28 cellular contexts compared by ENCODE assay signal in genomic region chr5:87034562-87034961, GRCh38.
"Had no signal": no experiment of that assay in that cellular context is flagged by ENCODE, and none has a peak within 500 bp of the region (broad histone marks: within the 10 kb centered on the region; RNA-seq: fewer than 3 reads in every experiment).

No MANE protein-coding gene starts in this region.

- H3K27ac Mint-ChIP-seq: natural killer cell; nephron; neural progenitor cell; progenitor cell of endocrine pancreas; stimulated activated effector memory CD8-positive, alpha-beta T cell treated with anti-CD3 and anti-CD28 coated beads, Interleukin-12 subunit alpha, Interleukin-12 subunit beta, amount 100 ng/mL, for 72 hours; stimulated activated naive B cell treated with anti-CD40 and anti-IgM and Interleukin-4, amounts not matched to agents 10 μg/mL and 1 μg/mL and 100 μg/mL, for 72 hours; stimulated activated naive CD8-positive, alpha-beta T cell treated with anti-CD3 and anti-CD28 coated beads, Interleukin-15, Interleukin-2, amounts not matched to agents 100 ng/mL and 50 ng/mL, for 24 hours had no signal

- ATAC-seq: natural killer cell; psoas muscle; right cardiac atrium; right lobe of liver; stimulated activated effector memory CD8-positive, alpha-beta T cell treated with anti-CD3 and anti-CD28 coated beads, Interleukin-12 subunit alpha, Interleukin-12 subunit beta, amount 100 ng/mL, for 72 hours; stimulated activated naive B cell treated with anti-CD40 and anti-IgM and Interleukin-4, amounts not matched to agents 10 μg/mL and 1 μg/mL and 100 μg/mL, for 72 hours had no signal

- H3K27ac ChIP-seq: neural progenitor cell, ovary, parathyroid adenoma, psoas muscle, right lobe of liver, sigmoid colon, spleen, stomach, thoracic aorta, thyroid gland, tibial nerve, upper lobe of left lung, vagina had no signal

- H3K9me3 Mint-ChIP-seq: natural killer cell; stimulated activated effector memory CD8-positive, alpha-beta T cell treated with anti-CD3 and anti-CD28 coated beads, Interleukin-12 subunit alpha, Interleukin-12 subunit beta, amount 100 ng/mL, for 72 hours had no signal

- DNase-seq: natural killer cell; occipital lobe; ovary; posterior cingulate gyrus; psoas muscle; right cardiac atrium; right lobe of liver; sigmoid colon; stimulated activated CD4-positive, alpha-beta T cell treated with anti-CD3 and anti-CD28 coated beads, Interleukin-12 subunit alpha, Interleukin-12 subunit beta, amount 100 ng/mL, for 4 hours; stimulated activated CD4-positive, alpha-beta T cell treated with anti-CD3 and anti-CD28 coated beads, Interleukin-1b, Interleukin-23, amount 100 ng/mL, for 48 hours; stimulated activated CD4-positive, alpha-beta T cell treated with anti-CD3 and anti-CD28 coated beads, Interleukin-4, amount 100 ng/mL, for 24 hours; stimulated activated naive B cell treated with anti-CD40 and anti-IgM and Interleukin-4, amounts not matched to agents 10 μg/mL and 1 μg/mL and 100 μg/mL, for 72 hours; stimulated activated naive CD4-positive, alpha-beta T cell treated with Interleukin-2 at 50 U/mL for 16 hours; stomach; thyroid gland; trophoblast cell; upper lobe of left lung had no signal

- H2AFZ ChIP-seq: neural progenitor cell, parathyroid adenoma had no signal

- H3K4me2 ChIP-seq: neural progenitor cell, smooth muscle cell had no signal

- H3K27me3 ChIP-seq: neural progenitor cell, ovary, right lobe of liver, sigmoid colon, spleen, thyroid gland, tibial nerve, upper lobe of left lung, vagina had no signal

- H3K4me3 Mint-ChIP-seq: natural killer cell; nephron; neural progenitor cell; stimulated activated effector memory CD8-positive, alpha-beta T cell treated with anti-CD3 and anti-CD28 coated beads, Interleukin-12 subunit alpha, Interleukin-12 subunit beta, amount 100 ng/mL, for 72 hours; stimulated activated naive B cell treated with anti-CD40 and anti-IgM and Interleukin-4, amounts not matched to agents 10 μg/mL and 1 μg/mL and 100 μg/mL, for 72 hours; stimulated activated naive CD8-positive, alpha-beta T cell treated with anti-CD3 and anti-CD28 coated beads, Interleukin-15, Interleukin-2, amounts not matched to agents 100 ng/mL and 50 ng/mL, for 24 hours had no signal

- H3K36me3 Mint-ChIP-seq: natural killer cell; neural progenitor cell; stimulated activated effector memory CD8-positive, alpha-beta T cell treated with anti-CD3 and anti-CD28 coated beads, Interleukin-12 subunit alpha, Interleukin-12 subunit beta, amount 100 ng/mL, for 72 hours had no signal

- H3K27me3 Mint-ChIP-seq: progenitor cell of endocrine pancreas; stimulated activated naive B cell treated with anti-CD40 and anti-IgM and Interleukin-4, amounts not matched to agents 10 μg/mL and 1 μg/mL and 100 μg/mL, for 72 hours; stimulated activated naive CD8-positive, alpha-beta T cell treated with anti-CD3 and anti-CD28 coated beads, Interleukin-15, Interleukin-2, amounts not matched to agents 100 ng/mL and 50 ng/mL, for 24 hours had no signal

- H3K36me3 ChIP-seq: neural progenitor cell, ovary, right lobe of liver, sigmoid colon, spleen, stomach, thoracic aorta, thyroid gland, tibial nerve, upper lobe of left lung, vagina had no signal

- H3K4me3 ChIP-seq: neural progenitor cell, ovary, psoas muscle, right lobe of liver, sigmoid colon, smooth muscle cell, spleen, stomach, thoracic aorta, thyroid gland, tibial nerve, upper lobe of left lung, vagina had no signal

- H3K4me1 Mint-ChIP-seq: nephron, neural progenitor cell had no signal

- H3K79me2 ChIP-seq: parathyroid adenoma had no signal

- H3K9ac ChIP-seq: neural progenitor cell, parathyroid adenoma had no signal

- H3K9me3 ChIP-seq: ovary, psoas muscle, right lobe of liver, thoracic aorta, thyroid gland, upper lobe of left lung, vagina had no signal

- H3K4me1 ChIP-seq: neural progenitor cell, parathyroid adenoma, psoas muscle, right lobe of liver, sigmoid colon, spleen, stomach, thyroid gland, tibial nerve, upper lobe of left lung, vagina had no signal
